1 cellular context compared by ENCODE assay signal in genomic region chr4:5051692-5052423, GRCh38.
TF ChIP-seq lines count a peak whose summit lies in the region.

No MANE protein-coding gene starts in this region.

TF ChIP-seq in HEK293, 187 proteins besides CTCF, POLR2A, EP300 and RAD21 (continued from another document):
- TF ChIP-seq PRDM2 (tag by site-specific recombination; IDR thresholded peaks at IDR 0.05; ENCODE audit: borderline replicate concordance): no peak
- no peak for TF ChIP-seq TSHZ1 (tag by site-specific recombination; IDR thresholded peaks at IDR 0.05; ENCODE audit: borderline replicate concordance)
- no peak for TF ChIP-seq ZNF621 (tag by site-specific recombination; IDR thresholded peaks at IDR 0.05)
- TF ChIP-seq ZNF24 (tag by site-specific recombination; IDR thresholded peaks at IDR 0.05): no peak
- TF ChIP-seq YY2 (tag by site-specific recombination; IDR thresholded peaks at IDR 0.05): no peak
